1 cellular context compared by ENCODE assay signal in genomic region chr17:45226620-45227019, GRCh38.
TF ChIP-seq lines count a peak whose summit lies in the region.

No MANE protein-coding gene starts in this region.

TF ChIP-seq in K562, 482 proteins besides CTCF, POLR2A, EP300 and RAD21 (continued from another document):
- TF ChIP-seq ZNF280A (IDR thresholded peaks at IDR 0.05; ENCODE audit: low read depth, partially characterized antibody) = no peak
- TF ChIP-seq ZNF143 (CRISPR knock-in tag; IDR thresholded peaks at IDR 0.05) = no peak
- TF ChIP-seq SRF (CRISPR knock-in tag; IDR thresholded peaks at IDR 0.05) = 0 out of 4 replicates have a peak, but pooled peaks of 1 of the 2 experiments have one; percentile 22
- TF ChIP-seq BRD4 (IDR thresholded peaks at IDR 0.05) = 0 out of 2 replicates have a peak, but pooled peaks have one; percentile 6
- TF ChIP-seq BACH1 (tag; IDR thresholded peaks at IDR 0.05) = 0 out of 2 replicates have a peak, but pooled peaks have one; percentile 7
- no peak for TF ChIP-seq RCOR1 (IDR thresholded peaks at IDR 0.05; ENCODE audit: borderline replicate concordance in 1 of 2, low read depth in 2 of 2, low read length in 2 of 2)
